Comparison of ENCODE assay signal across 8 cellular contexts in genomic region chr21:44874240-44874496, GRCh38. TPM values are rescaled to one million over a fixed set of nuclear protein-coding genes. Genes with fewer than 3 reads are reported as not detected.
DNase-seq lines count a peak whose midpoint lies in the region; ATAC-seq and TF ChIP-seq lines count a peak whose summit lies in the region.

No MANE protein-coding gene starts in this region.

- peaks cover 22% of the 10 kb centered on the region for H3K4me1 Mint-ChIP-seq in Caco-2 (ENCODE audit: low read depth, unreplicated experiment)

- H3K27me3 Mint-ChIP-seq in Caco-2 (ENCODE audit: insufficient read depth, unreplicated experiment), result no peaks in the 10 kb centered on the region

- H3K36me3 ChIP-seq in Caco-2 (ENCODE audit: control insufficient read depth, insufficient read depth, low read length), result no peaks in the 10 kb centered on the region
- H3K36me3 ChIP-seq in body of pancreas (replicated peaks in 1 of 2; ENCODE audit: insufficient read depth in 1 of 2, low read depth in 2 of 2), result no peaks in the 10 kb centered on the region

- peak overlapping the region; percentile 74 for H3K4me3 ChIP-seq in Caco-2 (ENCODE audit: low read depth, low read length)
- H3K4me3 ChIP-seq in body of pancreas, result peak overlapping the region in 1 of 2 donors; percentile 74
- H3K4me3 ChIP-seq in mononuclear cell (ENCODE audit: low read length), result peak overlapping the region; percentile 74

- peaks cover 49% of the 10 kb centered on the region for H3K36me3 Mint-ChIP-seq in Caco-2 (ENCODE audit: insufficient read depth, unreplicated experiment)

- TSS peak; percentile 60 for BruUV-seq in Caco-2 (replicated peaks; lab: Mats Ljungman, UMichigan)

- H3K9me3 ChIP-seq in Caco-2, result no peaks in the 10 kb centered on the region
- H3K9me3 ChIP-seq in body of pancreas, result no peaks in the 10 kb centered on the region
- H3K9me3 ChIP-seq in mononuclear cell (ENCODE audit: low read depth, low read length), result no peaks in the 10 kb centered on the region

- peaks cover 41% of the 10 kb centered on the region for H3K4me1 ChIP-seq in Caco-2
- H3K4me1 ChIP-seq in body of pancreas, result peaks cover 48% of the 10 kb centered on the region
- H3K4me1 ChIP-seq in mononuclear cell (ENCODE audit: insufficient read depth, low read length), result peaks cover 86% of the 10 kb centered on the region

- DNase-seq in Caco-2 (no peak), body of pancreas (no peak), omental fat pad (ENCODE audit: low spot score) (no peak), NCI-H2107 (lab: John Stamatoyannopoulos, UW) (no peak), NCI-H524 treated with DMSO at 0.1 percent for 48 hours (lab: John Stamatoyannopoulos, UW) (no peak)
- no peak for DNase-seq in stimulated activated CD4-positive, alpha-beta T cell treated with anti-CD3 and anti-CD28 coated beads, Interleukin-15, amount 100 ng/mL, for 24 hours

- CTCF ChIA-PET in Caco-2 (lab: Charles Lee), result interaction anchor here (0.6 to 3.0 kb wide), 5 partner anchors 53 to 81 kb away, joined by 3 to 16 read pairs (median 4); partner anchors contain the start of gene UBE2G2

- H3K27me3 ChIP-seq in Caco-2 (replicated peaks; ENCODE audit: control insufficient read depth, insufficient read depth, low read length) (no peaks in the 10 kb centered on the region), body of pancreas (no peaks in the 10 kb centered on the region), mononuclear cell (ENCODE audit: insufficient read depth, low read length) (no peaks in the 10 kb centered on the region)

- H3K27ac ChIP-seq in body of pancreas, result peak overlapping the region; percentile 48 to 85 (median 84)

- peak overlapping the region; percentile 73 for H3K27ac Mint-ChIP-seq in Caco-2 (ENCODE audit: unreplicated experiment)

- intact Hi-C loops in Caco-2 (cut with micrococcal nuclease; ENCODE audit: unreplicated experiment), result loop anchor here (5.0 to 10.0 kb wide), 3 partner anchors 37 to 539 kb away; partner anchors contain the start of genes CFAP410 and SUMO3
- intact Hi-C loops in body of pancreas (cut with DNase I), result no loop called here

- POLR2A ChIA-PET in Caco-2 (lab: Charles Lee), result interaction anchor here (0.6 to 1.8 kb wide), 5 partner anchors 57 to 139 kb away, joined by 4 to 24 read pairs (median 8); partner anchors contain the start of gene UBE2G2

- H3K9me3 Mint-ChIP-seq in Caco-2 (ENCODE audit: unreplicated experiment), result no peaks in the 10 kb centered on the region

- TF ChIP-seq CTCF in Caco-2 (IDR thresholded peaks at IDR 0.05; ENCODE audit: insufficient read depth in 1 of 2, low read depth in 1 of 2, low read length in 1 of 2, severe bottlenecking in 1 of 2, unreplicated experiment in 1 of 2), result no peak
- no peak for TF ChIP-seq CTCF in body of pancreas (IDR thresholded peaks at IDR 0.05)
- TF ChIP-seq CTCF in omental fat pad (IDR thresholded peaks at IDR 0.05), result no peak

- ATAC-seq in HG03439 (IDR thresholded peaks at IDR 0.05; ENCODE audit: unreplicated experiment), result peak; percentile 9
- no peak for ATAC-seq in body of pancreas
- ATAC-seq in omental fat pad (ENCODE audit: low FRiP score), result no peak

- no peak for TF ChIP-seq POLR2A in body of pancreas (IDR thresholded peaks at IDR 0.05)

- WGBS in body of pancreas, 2 donors, result 14 to 30% methylated on average over 14 to 20 of the region's 20 CpGs

- H3K4me3 Mint-ChIP-seq in Caco-2 (ENCODE audit: unreplicated experiment), result peak overlapping the region; percentile 95

RNA-seq across cellular contexts. Expression of gene PTTG1IP, which starts 0.7 kb away (rescaled TPM):
- total RNA-seq in Caco-2 (2022) (296 and 306 TPM in 2 replicates), body of pancreas (100 to 1,000 TPM in 1 of 2 donors, 10 to 100 TPM in 1; 71.5 to 106 TPM), mononuclear cell (71.9 TPM), omental fat pad (100 to 1,000 TPM; 200 to 241 (median 214) TPM)

RNA-seq across cellular contexts. Expression of gene ITGB2, which starts 46.5 kb away (rescaled TPM):
- total RNA-seq in Caco-2 (2022) (0.48 and 1.1 TPM in 2 replicates), body of pancreas (10 to 100 TPM; 17.8 to 23.3 TPM), mononuclear cell (761 TPM), omental fat pad (100 to 1,000 TPM in 3 of 4 donors, 10 to 100 TPM in 1; 98.5 to 581 (median 217) TPM)

RNA-seq across cellular contexts. Expression of gene SUMO3, which starts 56.3 kb away (rescaled TPM):
- total RNA-seq in Caco-2 (2022), result 110 and 118 TPM in 2 replicates
- total RNA-seq in body of pancreas, result 10 to 100 TPM; 20.4 to 33.2 TPM
- total RNA-seq in mononuclear cell, result 86.3 TPM
- 10 to 100 TPM; 55.5 to 62.9 (median 60.2) TPM for total RNA-seq in omental fat pad
